Comparison of ENCODE assay signal across 20 cellular contexts in genomic region chr6:47229255-47229654, GRCh38.
DNase-seq lines count a peak whose midpoint lies in the region; ATAC-seq, FAIRE-seq and TF ChIP-seq lines count a peak whose summit lies in the region.
"Had no signal": no experiment of that assay in that cellular context is flagged by ENCODE, and none has a peak within 500 bp of the region (broad histone marks: within the 10 kb centered on the region; RNA-seq: fewer than 3 reads in every experiment).

No MANE protein-coding gene starts in this region.

- POLR2A ChIA-PET in HepG2 (lab: Yijun Ruan, JAX) (no interaction called here), H1 (lab: Charles Lee; ENCODE audit: partially characterized antibody) (interaction anchor here (1.2 to 1.3 kb wide), 2 partner anchors 13 to 16 kb away, joined by 3 read pairs; no protein-coding TSS in a partner anchor)

- H3K36me3 ChIP-seq in HepG2 (replicated peaks in 1 of 2; ENCODE audit: control insufficient read depth in 1 of 2, insufficient read depth in 2 of 2, low read length in 2 of 2) (peaks cover 11 to 39% of the 10 kb centered on the region in 2 experiments), right lobe of liver (no peaks in the 10 kb centered on the region), HUES64 (ENCODE audit: insufficient read depth, low read length) (peaks cover 44% of the 10 kb centered on the region), H1 (ENCODE audit: control insufficient read depth in 2 of 4, insufficient read depth in 4 of 4, low read length in 3 of 4) (peaks cover 0 to 20% (median 7%) of the 10 kb centered on the region in 4 experiments; a peak in 4 of 8 replicates)
- H3K36me3 ChIP-seq: HAP-1 had no signal

- no peaks in the 10 kb centered on the region for H3K9me3 Mint-ChIP-seq in T-helper 2 cell treated with Interferon-gamma antibody and Interleukin-4, amounts not matched to agents 5 μg/mL and 100 μg/mL, for 36 hours
- H3K9me3 Mint-ChIP-seq: CD8-positive, alpha-beta T cell; HFFc6 had no signal

- H2BK20ac ChIP-seq in H1 (ENCODE audit: low read length) = no peak overlapping the region

- H3K79me1 ChIP-seq in H1 (ENCODE audit: low read depth, low read length) = peaks cover 2% of the 10 kb centered on the region; the same call in 1 of the 2 replicates

- no peak overlapping the region for H2BK5ac ChIP-seq in H1 (ENCODE audit: low read depth, low read length)

- no peak for FAIRE-seq in HepG2 (lab: Jason Lieb, UNC)
- FAIRE-seq in H1 (lab: Jason Lieb, UNC) = no peak
- FAIRE-seq: A204.1 had no signal

- intact Hi-C loops in HepG2 (cut with micrococcal nuclease; ENCODE audit: unreplicated experiment) = loop anchor here (2.0 to 10.0 kb wide), 3 partner anchors 82 to 224 kb away; no protein-coding TSS in a partner anchor
- intact Hi-C loops in right lobe of liver (cut with DNase I) = no loop called here
- intact Hi-C loops in posterior cingulate gyrus (cut with DNase I) = no loop called here

- no peak overlapping the region for H2AFZ ChIP-seq in HepG2 (ENCODE audit: low read length)
- H2AFZ ChIP-seq in H1 (ENCODE audit: low read length) = no peak overlapping the region

- no peak overlapping the region for H2AK5ac ChIP-seq in H1 (ENCODE audit: low read depth, low read length)

- H3K4me1 ChIP-seq in HepG2 (ENCODE audit: insufficient read depth, low read length) = peaks cover 18% of the 10 kb centered on the region
- no peaks in the 10 kb centered on the region for H3K4me1 ChIP-seq in right lobe of liver
- H3K4me1 ChIP-seq in HUES64 (ENCODE audit: insufficient read depth, low read length) = peaks cover 17% of the 10 kb centered on the region
- H3K4me1 ChIP-seq in H1 (replicated peaks in 1 of 4; ENCODE audit: control insufficient read depth in 3 of 4, insufficient read depth in 4 of 4, low read length in 3 of 4) = peaks cover 2 to 6% (median 3%) of the 10 kb centered on the region in 4 experiments; a peak in 6 of 7 replicates
- H3K4me1 ChIP-seq: HAP-1 had no signal

- no peaks in the 10 kb centered on the region for H3K27me3 Mint-ChIP-seq in T-helper 2 cell treated with Interferon-gamma antibody and Interleukin-4, amounts not matched to agents 5 μg/mL and 100 μg/mL, for 36 hours (ENCODE audit: low read depth)
- H3K27me3 Mint-ChIP-seq: B cell; CD4-positive, CD25-positive, alpha-beta regulatory T cell had no signal

- H3K27ac ChIP-seq in HepG2 (ENCODE audit: extremely low read length, insufficient read depth, low read length) (no peak overlapping the region), right lobe of liver (no peak overlapping the region), HUES64 (ENCODE audit: low read depth, low read length) (peak overlapping the region; percentile 65; the same call in 1 of the 2 replicates), H1 (ENCODE audit: low read depth, low read length) (no peak overlapping the region)
- H3K27ac ChIP-seq: 22Rv1, BLaER1, C4-2B had no signal

- H4K8ac ChIP-seq in H1 (ENCODE audit: extremely low read depth, insufficient read depth, low read length) = no peak overlapping the region

- H3K9ac ChIP-seq in HepG2 (ENCODE audit: insufficient read depth, low read depth, low read length) (no peak overlapping the region), HUES64 (ENCODE audit: low read depth, low read length) (no peak overlapping the region), H1 (replicated peaks in 1 of 4; ENCODE audit: extremely low read depth in 1 of 4, low read depth in 3 of 4, low read length in 3 of 4) (no peak overlapping the region)
- H3K9ac ChIP-seq: BLaER1 had no signal

- no peak overlapping the region for H3K27ac Mint-ChIP-seq in T-helper 2 cell treated with Interferon-gamma antibody and Interleukin-4, amounts not matched to agents 5 μg/mL and 100 μg/mL, for 36 hours
- H3K27ac Mint-ChIP-seq: B cell; CD4-positive, CD25-positive, alpha-beta regulatory T cell; CD8-positive, alpha-beta T cell; HFFc6 had no signal

- TF ChIP-seq RAD21 in HepG2 (CRISPR knock-in tag; IDR thresholded peaks at IDR 0.05) (no peak), H1 (IDR thresholded peaks at IDR 0.05 in 1 of 2, conservative IDR thresholded peaks at IDR 0.05 in 1 of 2; ENCODE audit: low read depth in 2 of 2, low read length in 2 of 2) (no peak)

- no peaks in the 10 kb centered on the region for H3K36me3 Mint-ChIP-seq in T-helper 2 cell treated with Interferon-gamma antibody and Interleukin-4, amounts not matched to agents 5 μg/mL and 100 μg/mL, for 36 hours (ENCODE audit: low read depth)
- H3K36me3 Mint-ChIP-seq: CD4-positive, CD25-positive, alpha-beta regulatory T cell; CD8-positive, alpha-beta T cell had no signal

- no peak overlapping the region for H2BK120ac ChIP-seq in H1 (replicated peaks; ENCODE audit: low read depth, low read length)

- BruUV-seq in HepG2 (replicated peaks; lab: Mats Ljungman, UMichigan) = no TSS peak

- TF ChIP-seq CTCF in HepG2 (CRISPR knock-in tag; IDR thresholded peaks at IDR 0.05) (no peak), right lobe of liver (IDR thresholded peaks at IDR 0.05) (no peak), H1 (IDR thresholded peaks at IDR 0.05; ENCODE audit: control extremely low read depth in 1 of 3, insufficient read depth in 1 of 3, low read depth in 1 of 3, low read length in 3 of 3) (no peak)

- 97% methylated on average over 7 of the region's 7 CpGs for WGBS in HepG2 (ENCODE audit: low lambda C conversion rate)
- 88% methylated on average over 7 of the region's 7 CpGs for WGBS in right lobe of liver (ENCODE audit: insufficient coverage, low coverage, low lambda C conversion rate, missing lambda C conversion rate)
- WGBS in HUES64 = 92% methylated on average over 7 of the region's 7 CpGs
- WGBS in H1 (ENCODE audit: extremely low coverage in 1 of 2, insufficient coverage in 1 of 2, insufficient read length in 1 of 2, insufficient replicate concordance in 2 of 2, low coverage in 1 of 2, low lambda C conversion rate in 2 of 2, missing lambda C conversion rate in 1 of 2), 2 experiments = 77% methylated on average over 7 of the region's 7 CpGs; no CpG with 5 or more reads in 1 of the 2 experiments

- no peak overlapping the region for H3K23ac ChIP-seq in H1 (ENCODE audit: insufficient read length)

- no peak overlapping the region for H4K5ac ChIP-seq in H1 (ENCODE audit: insufficient read length, low read depth, low read length)

- H3K18ac ChIP-seq in H1 (ENCODE audit: extremely low read depth, low read length) = no peak overlapping the region

- no peaks in the 10 kb centered on the region for H3K23me2 ChIP-seq in H1 (ENCODE audit: low read depth, low read length)

- H3K79me2 ChIP-seq in HepG2 (ENCODE audit: insufficient read depth, low read length) (no peaks in the 10 kb centered on the region), H1 (ENCODE audit: control insufficient read depth in 1 of 2, insufficient read depth in 2 of 2, low read length in 2 of 2) (no peaks in the 10 kb centered on the region)

- H4K20me1 ChIP-seq in HepG2 (ENCODE audit: insufficient read depth, low read length) (no peaks in the 10 kb centered on the region), H1 (replicated peaks in 1 of 2; ENCODE audit: control insufficient read depth in 1 of 2, insufficient read depth in 2 of 2, low read length in 2 of 2) (no peaks in the 10 kb centered on the region)
- H4K20me1 ChIP-seq: BLaER1 had no signal

- TF ChIP-seq POLR2A in HepG2 (IDR thresholded peaks at IDR 0.05; ENCODE audit: insufficient read depth in 1 of 2, low read depth in 2 of 2, low read length in 2 of 2) = no peak
- TF ChIP-seq POLR2A in right lobe of liver (IDR thresholded peaks at IDR 0.05) = no peak
- no peak for TF ChIP-seq POLR2A in H1 (IDR thresholded peaks at IDR 0.05; ENCODE audit: control extremely low read depth in 1 of 2, low read depth in 2 of 2, low read length in 2 of 2)
- TF ChIP-seq POLR2A in GM18505 (IDR thresholded peaks at IDR 0.05; ENCODE audit: borderline replicate concordance, extremely low read depth, insufficient read depth, insufficient read length) = no peak

- H3K9me3 ChIP-seq in HepG2 (ENCODE audit: low read length) (no peaks in the 10 kb centered on the region), right lobe of liver (no peaks in the 10 kb centered on the region), HUES64 (ENCODE audit: insufficient read depth, low read depth, low read length) (0 out of 2 replicates have a peak, but pooled peaks cover 2% of the 10 kb centered on the region), H1 (ENCODE audit: insufficient read depth in 2 of 2, low read depth in 1 of 2, low read length in 1 of 2) (no peaks in the 10 kb centered on the region)
- H3K9me3 ChIP-seq: BLaER1, HAP-1 had no signal

- no peak overlapping the region for H2BK12ac ChIP-seq in H1 (ENCODE audit: low read depth, low read length)

- TF ChIP-seq EP300 in HepG2 (IDR thresholded peaks at IDR 0.05; ENCODE audit: low read depth in 2 of 2, low read length in 2 of 2) (no peak), HepG2 (CRISPR knock-in tag; IDR thresholded peaks at IDR 0.05; ENCODE audit: borderline replicate concordance) (no peak), H1 (IDR thresholded peaks at IDR 0.05; ENCODE audit: borderline replicate concordance in 1 of 2, low read depth in 2 of 2, low read length in 2 of 2) (no peak)

- H2BK15ac ChIP-seq in H1 (ENCODE audit: low read length) = no peak overlapping the region

- H3K4me2 ChIP-seq in HepG2 (ENCODE audit: low read depth, low read length) = no peak overlapping the region
- H3K4me2 ChIP-seq in H1 (ENCODE audit: insufficient read depth in 1 of 2, low read depth in 2 of 2, low read length in 2 of 2) = no peak overlapping the region; a peak in 1 of 4 replicates
- H3K4me2 ChIP-seq: BLaER1 had no signal

- CTCF ChIA-PET in HepG2 (lab: Yijun Ruan, JAX; ENCODE audit: low intra/inter-chr PET ratio, low total read pairs) = no interaction called here
- CTCF ChIA-PET in H1 (lab: Charles Lee; ENCODE audit: partially characterized antibody) = interaction anchor here (0.5 to 1.2 kb wide), 4 partner anchors 12 to 131 kb away, joined by 3 to 7 read pairs (median 3); no protein-coding TSS in a partner anchor

- ATAC-seq in HepG2 = no peak
- no peak for ATAC-seq in right lobe of liver
- no peak for ATAC-seq in GM18505 (IDR thresholded peaks at IDR 0.05; ENCODE audit: unreplicated experiment)
- ATAC-seq: CD8-positive, alpha-beta T cell had no signal

- no peak overlapping the region for H3K4ac ChIP-seq in H1 (replicated peaks; ENCODE audit: insufficient read length, low read depth, low read length)

- no peak overlapping the region for H3K56ac ChIP-seq in H1 (replicated peaks; ENCODE audit: insufficient read length, low read depth, low read length)

- H3K4me1 Mint-ChIP-seq in T-helper 2 cell treated with Interferon-gamma antibody and Interleukin-4, amounts not matched to agents 5 μg/mL and 100 μg/mL, for 36 hours (ENCODE audit: low read depth) = no peaks in the 10 kb centered on the region
- H3K4me1 Mint-ChIP-seq: B cell; CD4-positive, CD25-positive, alpha-beta regulatory T cell had no signal

- in situ Hi-C loops in HepG2 (cut with HindIII; ENCODE audit: extremely low pct_ligation_motif_present, low pct_unique_long_range_greater_than_20kb) = loop anchor here (10.0 kb wide), 1 partner anchor 134 kb away; no protein-coding TSS in a partner anchor

- DNase-seq in HepG2 (ENCODE audit: low spot score) = no peak
- no peak for DNase-seq in right lobe of liver
- DNase-seq in H1 (ENCODE audit: low read depth in 1 of 2, low spot score in 2 of 2) = no peak
- DNase-seq in posterior cingulate gyrus = no peak
- DNase-seq in T-helper 2 cell treated with Interferon-gamma antibody and Interleukin-4, amounts not matched to agents 5 μg/mL and 100 μg/mL, for 36 hours (ENCODE audit: low spot score) = no peak
- DNase-seq in hepatic stellate cell (ENCODE audit: low spot score) = no peak
- DNase-seq: CD4-positive, CD25-positive, alpha-beta regulatory T cell; CD8-positive, alpha-beta T cell; DMS53; DMS79 treated with DMSO at 0.1 percent for 48 hours; GF-D8; HFFc6 had no signal

- no peak overlapping the region for H3K4me3 Mint-ChIP-seq in T-helper 2 cell treated with Interferon-gamma antibody and Interleukin-4, amounts not matched to agents 5 μg/mL and 100 μg/mL, for 36 hours
- H3K4me3 Mint-ChIP-seq: B cell; CD4-positive, CD25-positive, alpha-beta regulatory T cell; CD8-positive, alpha-beta T cell; HFFc6 had no signal

- H3K27me3 ChIP-seq in HepG2 (ENCODE audit: control insufficient read depth in 1 of 2, insufficient read depth in 2 of 2, low read length in 2 of 2) (no peaks in the 10 kb centered on the region), right lobe of liver (no peaks in the 10 kb centered on the region), HUES64 (ENCODE audit: insufficient read depth, low read length) (no peaks in the 10 kb centered on the region), H1 (replicated peaks in 1 of 4; ENCODE audit: control insufficient read depth in 3 of 4, extremely low read depth in 1 of 4, insufficient read depth in 3 of 4, low read length in 3 of 4) (no peaks in the 10 kb centered on the region)
- H3K27me3 ChIP-seq: BLaER1 had no signal

- no peak overlapping the region for H3K14ac ChIP-seq in H1 (ENCODE audit: insufficient read length)

- no peak overlapping the region for H4K91ac ChIP-seq in H1 (replicated peaks; ENCODE audit: insufficient read length, low read length)

- H3K4me3 ChIP-seq in HepG2 (replicated peaks in 1 of 3; ENCODE audit: insufficient read depth in 1 of 3, low read depth in 2 of 3, low read length in 3 of 3) (no peak overlapping the region), right lobe of liver (no peak overlapping the region), HUES64 (ENCODE audit: low read length) (no peak overlapping the region), H1 (ENCODE audit: extremely low read depth in 1 of 4, insufficient read depth in 2 of 4, low read depth in 3 of 4, low read length in 4 of 4) (no peak overlapping the region)
- H3K4me3 ChIP-seq: BLaER1, HAP-1 had no signal

Comparison
In these comparisons a context has a peak if more than half of its experiments do, and no peak if none do; other contexts are left out.
1. Of the 41 proteins assayed by ChIP-seq in both HepG2 and H1: peak only in HepG2: none; only in H1: TCF12; in both: none; in neither: 40.